ENCODE assay signal across 1 cellular context in the genomic region with DNA sequence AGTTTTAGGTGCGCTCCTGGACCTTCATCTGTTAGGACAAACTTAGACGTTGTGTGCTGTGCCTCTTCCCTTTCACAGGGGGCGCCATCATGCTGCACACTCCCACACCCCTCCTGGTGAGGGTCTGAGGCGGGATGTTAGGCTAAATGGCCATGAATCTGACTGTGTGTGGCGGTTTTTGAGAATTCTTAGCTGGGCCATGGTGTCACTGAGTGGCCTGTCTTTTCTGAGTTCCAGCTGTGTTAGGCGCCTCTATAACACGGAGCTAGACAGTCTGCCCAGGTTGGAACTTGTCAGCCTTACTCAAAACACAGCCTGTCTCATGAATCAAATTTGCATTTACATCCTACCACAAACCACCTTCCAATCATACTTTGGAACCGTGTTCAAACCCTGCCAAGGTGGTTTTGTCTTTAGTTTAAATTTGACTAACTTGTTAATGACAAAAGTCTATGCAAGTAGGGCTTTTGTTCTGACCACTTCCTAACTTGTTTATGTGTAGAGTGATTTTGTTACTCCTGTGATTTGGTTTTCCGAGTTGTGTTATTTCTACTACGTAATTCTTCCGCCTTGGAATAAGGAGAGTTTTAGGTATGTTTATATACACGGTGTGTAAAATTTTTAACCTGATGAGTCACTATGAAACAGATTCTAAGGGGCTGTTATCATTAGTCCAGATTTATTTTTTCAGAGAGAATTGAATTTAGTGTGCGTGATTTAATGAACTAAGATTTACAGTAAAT.
TF ChIP-seq lines count a peak whose summit lies in the region.

No MANE protein-coding gene starts in this region.

TF ChIP-seq in HepG2, 621 proteins besides CTCF, POLR2A, EP300 and RAD21 (continues in another document):
- no peak for TF ChIP-seq ZNF543 (CRISPR knock-in tag; IDR thresholded peaks at IDR 0.05)
- TF ChIP-seq ARNT (IDR thresholded peaks at IDR 0.05), result no peak
- no peak for TF ChIP-seq GABPA (IDR thresholded peaks at IDR 0.05; ENCODE audit: low read depth, low read length)
- no peak for TF ChIP-seq GABPA (CRISPR knock-in tag; IDR thresholded peaks at IDR 0.05; ENCODE audit: low read depth)
- 0 out of 2 replicates have a peak, but pooled peaks have one; percentile 42 for TF ChIP-seq KMT2A (CRISPR knock-in tag; IDR thresholded peaks at IDR 0.05)
- TF ChIP-seq, protein P1, sequence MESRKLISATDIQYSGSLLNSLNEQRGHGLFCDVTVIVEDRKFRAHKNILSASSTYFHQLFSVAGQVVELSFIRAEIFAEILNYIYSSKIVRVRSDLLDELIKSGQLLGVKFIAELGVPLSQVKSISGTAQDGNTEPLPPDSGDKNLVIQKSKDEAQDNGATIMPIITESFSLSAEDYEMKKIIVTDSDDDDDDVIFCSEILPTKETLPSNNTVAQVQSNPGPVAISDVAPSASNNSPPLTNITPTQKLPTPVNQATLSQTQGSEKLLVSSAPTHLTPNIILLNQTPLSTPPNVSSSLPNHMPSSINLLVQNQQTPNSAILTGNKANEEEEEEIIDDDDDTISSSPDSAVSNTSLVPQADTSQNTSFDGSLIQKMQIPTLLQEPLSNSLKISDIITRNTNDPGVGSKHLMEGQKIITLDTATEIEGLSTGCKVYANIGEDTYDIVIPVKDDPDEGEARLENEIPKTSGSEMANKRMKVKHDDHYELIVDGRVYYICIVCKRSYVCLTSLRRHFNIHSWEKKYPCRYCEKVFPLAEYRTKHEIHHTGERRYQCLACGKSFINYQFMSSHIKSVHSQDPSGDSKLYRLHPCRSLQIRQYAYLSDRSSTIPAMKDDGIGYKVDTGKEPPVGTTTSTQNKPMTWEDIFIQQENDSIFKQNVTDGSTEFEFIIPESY (CRISPR knock-in tag; IDR thresholded peaks at IDR 0.05), result peak; percentile 95
- peak; percentile 75 for TF ChIP-seq ZBTB38 (CRISPR knock-in tag; IDR thresholded peaks at IDR 0.05)
- TF ChIP-seq, protein P2, sequence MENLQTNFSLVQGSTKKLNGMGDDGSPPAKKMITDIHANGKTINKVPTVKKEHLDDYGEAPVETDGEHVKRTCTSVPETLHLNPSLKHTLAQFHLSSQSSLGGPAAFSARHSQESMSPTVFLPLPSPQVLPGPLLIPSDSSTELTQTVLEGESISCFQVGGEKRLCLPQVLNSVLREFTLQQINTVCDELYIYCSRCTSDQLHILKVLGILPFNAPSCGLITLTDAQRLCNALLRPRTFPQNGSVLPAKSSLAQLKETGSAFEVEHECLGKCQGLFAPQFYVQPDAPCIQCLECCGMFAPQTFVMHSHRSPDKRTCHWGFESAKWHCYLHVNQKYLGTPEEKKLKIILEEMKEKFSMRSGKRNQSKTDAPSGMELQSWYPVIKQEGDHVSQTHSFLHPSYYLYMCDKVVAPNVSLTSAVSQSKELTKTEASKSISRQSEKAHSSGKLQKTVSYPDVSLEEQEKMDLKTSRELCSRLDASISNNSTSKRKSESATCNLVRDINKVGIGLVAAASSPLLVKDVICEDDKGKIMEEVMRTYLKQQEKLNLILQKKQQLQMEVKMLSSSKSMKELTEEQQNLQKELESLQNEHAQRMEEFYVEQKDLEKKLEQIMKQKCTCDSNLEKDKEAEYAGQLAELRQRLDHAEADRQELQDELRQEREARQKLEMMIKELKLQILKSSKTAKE (CRISPR knock-in tag; IDR thresholded peaks at IDR 0.05; ENCODE audit: borderline replicate concordance), result no peak
- peak; percentile 27; the same call in 1 of the 2 replicates for TF ChIP-seq KDM2A (CRISPR knock-in tag; IDR thresholded peaks at IDR 0.05; ENCODE audit: borderline replicate concordance, low read depth)
- TF ChIP-seq NPAS2 (CRISPR knock-in tag; IDR thresholded peaks at IDR 0.05; ENCODE audit: borderline replicate concordance), result no peak
- TF ChIP-seq RXRA (CRISPR knock-in tag; IDR thresholded peaks at IDR 0.05), result no peak
- 0 out of 2 replicates have a peak, but pooled peaks have one; percentile 13 for TF ChIP-seq ZNF644 (CRISPR knock-in tag; IDR thresholded peaks at IDR 0.05; ENCODE audit: low read depth)
- no peak for TF ChIP-seq ZNF788 (CRISPR knock-in tag; IDR thresholded peaks at IDR 0.05; ENCODE audit: borderline replicate concordance)
- TF ChIP-seq ZMYM4 (CRISPR knock-in tag; IDR thresholded peaks at IDR 0.05), result peak; percentile 50; the same call in 1 of the 2 replicates
- TF ChIP-seq KAT8 (CRISPR knock-in tag; IDR thresholded peaks at IDR 0.05), result 0 out of 2 replicates have a peak, but pooled peaks have one; percentile 23
- no peak for TF ChIP-seq PCBP2 (optimal IDR thresholded peaks at IDR 0.05; ENCODE audit: low read depth, low read length, poor library complexity, severe bottlenecking)
- TF ChIP-seq, protein P3, sequence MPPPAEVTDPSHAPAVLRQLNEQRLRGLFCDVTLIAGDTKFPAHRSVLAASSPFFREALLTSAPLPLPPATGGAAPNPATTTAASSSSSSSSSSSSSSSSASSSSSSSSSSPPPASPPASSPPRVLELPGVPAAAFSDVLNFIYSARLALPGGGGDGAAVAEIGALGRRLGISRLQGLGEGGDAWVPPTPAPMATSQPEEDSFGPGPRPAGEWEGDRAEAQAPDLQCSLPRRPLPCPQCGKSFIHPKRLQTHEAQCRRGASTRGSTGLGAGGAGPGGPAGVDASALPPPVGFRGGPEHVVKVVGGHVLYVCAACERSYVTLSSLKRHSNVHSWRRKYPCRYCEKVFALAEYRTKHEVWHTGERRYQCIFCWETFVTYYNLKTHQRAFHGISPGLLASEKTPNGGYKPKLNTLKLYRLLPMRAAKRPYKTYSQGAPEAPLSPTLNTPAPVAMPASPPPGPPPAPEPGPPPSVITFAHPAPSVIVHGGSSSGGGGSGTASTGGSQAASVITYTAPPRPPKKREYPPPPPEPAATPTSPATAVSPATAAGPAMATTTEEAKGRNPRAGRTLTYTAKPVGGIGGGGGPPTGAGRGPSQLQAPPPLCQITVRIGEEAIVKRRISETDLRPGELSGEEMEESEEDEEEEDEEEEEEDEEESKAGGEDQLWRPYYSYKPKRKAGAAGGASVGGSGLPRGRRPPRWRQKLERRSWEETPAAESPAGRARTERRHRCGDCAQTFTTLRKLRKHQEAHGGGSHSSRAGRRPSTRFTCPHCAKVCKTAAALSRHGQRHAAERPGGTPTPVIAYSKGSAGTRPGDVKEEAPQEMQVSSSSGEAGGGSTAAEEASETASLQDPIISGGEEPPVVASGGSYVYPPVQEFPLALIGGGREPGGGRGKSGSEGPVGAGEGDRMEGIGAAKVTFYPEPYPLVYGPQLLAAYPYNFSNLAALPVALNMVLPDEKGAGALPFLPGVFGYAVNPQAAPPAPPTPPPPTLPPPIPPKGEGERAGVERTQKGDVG (CRISPR knock-in tag; IDR thresholded peaks at IDR 0.05; ENCODE audit: borderline replicate concordance), result peak; percentile 67; the same call in 1 of the 2 replicates
- no peak for TF ChIP-seq ZSCAN20 (CRISPR knock-in tag; IDR thresholded peaks at IDR 0.05; ENCODE audit: borderline replicate concordance)
- TF ChIP-seq ZNF326 (CRISPR knock-in tag; IDR thresholded peaks at IDR 0.05; ENCODE audit: borderline replicate concordance), result no peak
- 0 out of 2 replicates have a peak, but pooled peaks have one; percentile 16 for TF ChIP-seq ZNF331 (CRISPR knock-in tag; IDR thresholded peaks at IDR 0.05)
- TF ChIP-seq ERF (CRISPR knock-in tag; IDR thresholded peaks at IDR 0.05), result 0 out of 2 replicates have a peak, but pooled peaks have one; percentile 20
- TF ChIP-seq ZNF737 (CRISPR knock-in tag; IDR thresholded peaks at IDR 0.05; ENCODE audit: borderline replicate concordance), result no peak
- peak; percentile 66 for TF ChIP-seq XRCC5 (optimal IDR thresholded peaks at IDR 0.05; ENCODE audit: low read length)
- no peak for TF ChIP-seq MTF1 (CRISPR knock-in tag; IDR thresholded peaks at IDR 0.05)
- TF ChIP-seq ZNF557 (CRISPR knock-in tag; IDR thresholded peaks at IDR 0.05), result no peak
- TF ChIP-seq, protein P4, sequence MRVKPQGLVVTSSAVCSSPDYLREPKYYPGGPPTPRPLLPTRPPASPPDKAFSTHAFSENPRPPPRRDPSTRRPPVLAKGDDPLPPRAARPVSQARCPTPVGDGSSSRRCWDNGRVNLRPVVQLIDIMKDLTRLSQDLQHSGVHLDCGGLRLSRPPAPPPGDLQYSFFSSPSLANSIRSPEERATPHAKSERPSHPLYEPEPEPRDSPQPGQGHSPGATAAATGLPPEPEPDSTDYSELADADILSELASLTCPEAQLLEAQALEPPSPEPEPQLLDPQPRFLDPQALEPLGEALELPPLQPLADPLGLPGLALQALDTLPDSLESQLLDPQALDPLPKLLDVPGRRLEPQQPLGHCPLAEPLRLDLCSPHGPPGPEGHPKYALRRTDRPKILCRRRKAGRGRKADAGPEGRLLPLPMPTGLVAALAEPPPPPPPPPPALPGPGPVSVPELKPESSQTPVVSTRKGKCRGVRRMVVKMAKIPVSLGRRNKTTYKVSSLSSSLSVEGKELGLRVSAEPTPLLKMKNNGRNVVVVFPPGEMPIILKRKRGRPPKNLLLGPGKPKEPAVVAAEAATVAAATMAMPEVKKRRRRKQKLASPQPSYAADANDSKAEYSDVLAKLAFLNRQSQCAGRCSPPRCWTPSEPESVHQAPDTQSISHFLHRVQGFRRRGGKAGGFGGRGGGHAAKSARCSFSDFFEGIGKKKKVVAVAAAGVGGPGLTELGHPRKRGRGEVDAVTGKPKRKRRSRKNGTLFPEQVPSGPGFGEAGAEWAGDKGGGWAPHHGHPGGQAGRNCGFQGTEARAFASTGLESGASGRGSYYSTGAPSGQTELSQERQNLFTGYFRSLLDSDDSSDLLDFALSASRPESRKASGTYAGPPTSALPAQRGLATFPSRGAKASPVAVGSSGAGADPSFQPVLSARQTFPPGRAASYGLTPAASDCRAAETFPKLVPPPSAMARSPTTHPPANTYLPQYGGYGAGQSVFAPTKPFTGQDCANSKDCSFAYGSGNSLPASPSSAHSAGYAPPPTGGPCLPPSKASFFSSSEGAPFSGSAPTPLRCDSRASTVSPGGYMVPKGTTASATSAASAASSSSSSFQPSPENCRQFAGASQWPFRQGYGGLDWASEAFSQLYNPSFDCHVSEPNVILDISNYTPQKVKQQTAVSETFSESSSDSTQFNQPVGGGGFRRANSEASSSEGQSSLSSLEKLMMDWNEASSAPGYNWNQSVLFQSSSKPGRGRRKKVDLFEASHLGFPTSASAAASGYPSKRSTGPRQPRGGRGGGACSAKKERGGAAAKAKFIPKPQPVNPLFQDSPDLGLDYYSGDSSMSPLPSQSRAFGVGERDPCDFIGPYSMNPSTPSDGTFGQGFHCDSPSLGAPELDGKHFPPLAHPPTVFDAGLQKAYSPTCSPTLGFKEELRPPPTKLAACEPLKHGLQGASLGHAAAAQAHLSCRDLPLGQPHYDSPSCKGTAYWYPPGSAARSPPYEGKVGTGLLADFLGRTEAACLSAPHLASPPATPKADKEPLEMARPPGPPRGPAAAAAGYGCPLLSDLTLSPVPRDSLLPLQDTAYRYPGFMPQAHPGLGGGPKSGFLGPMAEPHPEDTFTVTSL (CRISPR knock-in tag; IDR thresholded peaks at IDR 0.05; ENCODE audit: borderline replicate concordance), result no peak
- no peak for TF ChIP-seq TRIM24 (CRISPR knock-in tag; IDR thresholded peaks at IDR 0.05)
- no peak for TF ChIP-seq ZNF615 (CRISPR knock-in tag; IDR thresholded peaks at IDR 0.05; ENCODE audit: borderline replicate concordance)
- TF ChIP-seq, protein P5, sequence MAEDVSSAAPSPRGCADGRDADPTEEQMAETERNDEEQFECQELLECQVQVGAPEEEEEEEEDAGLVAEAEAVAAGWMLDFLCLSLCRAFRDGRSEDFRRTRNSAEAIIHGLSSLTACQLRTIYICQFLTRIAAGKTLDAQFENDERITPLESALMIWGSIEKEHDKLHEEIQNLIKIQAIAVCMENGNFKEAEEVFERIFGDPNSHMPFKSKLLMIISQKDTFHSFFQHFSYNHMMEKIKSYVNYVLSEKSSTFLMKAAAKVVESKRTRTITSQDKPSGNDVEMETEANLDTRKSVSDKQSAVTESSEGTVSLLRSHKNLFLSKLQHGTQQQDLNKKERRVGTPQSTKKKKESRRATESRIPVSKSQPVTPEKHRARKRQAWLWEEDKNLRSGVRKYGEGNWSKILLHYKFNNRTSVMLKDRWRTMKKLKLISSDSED (CRISPR knock-in tag; IDR thresholded peaks at IDR 0.05), result no peak
- TF ChIP-seq, protein P6, sequence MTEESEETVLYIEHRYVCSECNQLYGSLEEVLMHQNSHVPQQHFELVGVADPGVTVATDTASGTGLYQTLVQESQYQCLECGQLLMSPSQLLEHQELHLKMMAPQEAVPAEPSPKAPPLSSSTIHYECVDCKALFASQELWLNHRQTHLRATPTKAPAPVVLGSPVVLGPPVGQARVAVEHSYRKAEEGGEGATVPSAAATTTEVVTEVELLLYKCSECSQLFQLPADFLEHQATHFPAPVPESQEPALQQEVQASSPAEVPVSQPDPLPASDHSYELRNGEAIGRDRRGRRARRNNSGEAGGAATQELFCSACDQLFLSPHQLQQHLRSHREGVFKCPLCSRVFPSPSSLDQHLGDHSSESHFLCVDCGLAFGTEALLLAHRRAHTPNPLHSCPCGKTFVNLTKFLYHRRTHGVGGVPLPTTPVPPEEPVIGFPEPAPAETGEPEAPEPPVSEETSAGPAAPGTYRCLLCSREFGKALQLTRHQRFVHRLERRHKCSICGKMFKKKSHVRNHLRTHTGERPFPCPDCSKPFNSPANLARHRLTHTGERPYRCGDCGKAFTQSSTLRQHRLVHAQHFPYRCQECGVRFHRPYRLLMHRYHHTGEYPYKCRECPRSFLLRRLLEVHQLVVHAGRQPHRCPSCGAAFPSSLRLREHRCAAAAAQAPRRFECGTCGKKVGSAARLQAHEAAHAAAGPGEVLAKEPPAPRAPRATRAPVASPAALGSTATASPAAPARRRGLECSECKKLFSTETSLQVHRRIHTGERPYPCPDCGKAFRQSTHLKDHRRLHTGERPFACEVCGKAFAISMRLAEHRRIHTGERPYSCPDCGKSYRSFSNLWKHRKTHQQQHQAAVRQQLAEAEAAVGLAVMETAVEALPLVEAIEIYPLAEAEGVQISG (CRISPR knock-in tag; IDR thresholded peaks at IDR 0.05), result peak; percentile 33; the same call in 1 of the 2 replicates
- TF ChIP-seq, protein P7, sequence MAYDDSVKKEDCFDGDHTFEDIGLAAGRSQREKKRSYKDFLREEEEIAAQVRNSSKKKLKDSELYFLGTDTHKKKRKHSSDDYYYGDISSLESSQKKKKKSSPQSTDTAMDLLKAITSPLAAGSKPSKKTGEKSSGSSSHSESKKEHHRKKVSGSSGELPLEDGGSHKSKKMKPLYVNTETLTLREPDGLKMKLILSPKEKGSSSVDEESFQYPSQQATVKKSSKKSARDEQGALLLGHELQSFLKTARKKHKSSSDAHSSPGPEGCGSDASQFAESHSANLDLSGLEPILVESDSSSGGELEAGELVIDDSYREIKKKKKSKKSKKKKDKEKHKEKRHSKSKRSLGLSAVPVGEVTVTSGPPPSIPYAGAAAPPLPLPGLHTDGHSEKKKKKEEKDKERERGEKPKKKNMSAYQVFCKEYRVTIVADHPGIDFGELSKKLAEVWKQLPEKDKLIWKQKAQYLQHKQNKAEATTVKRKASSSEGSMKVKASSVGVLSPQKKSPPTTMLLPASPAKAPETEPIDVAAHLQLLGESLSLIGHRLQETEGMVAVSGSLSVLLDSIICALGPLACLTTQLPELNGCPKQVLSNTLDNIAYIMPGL (CRISPR knock-in tag; IDR thresholded peaks at IDR 0.05; ENCODE audit: borderline replicate concordance in 1 of 2, low read depth in 1 of 2), result 0 out of 4 replicates have a peak, but pooled peaks of 1 of the 2 experiments have one; percentile 43
- 0 out of 2 replicates have a peak, but pooled peaks have one; percentile 42 for TF ChIP-seq STAG1 (CRISPR knock-in tag; IDR thresholded peaks at IDR 0.05)
- TF ChIP-seq ARID2 (CRISPR knock-in tag; IDR thresholded peaks at IDR 0.05; ENCODE audit: borderline replicate concordance), result no peak
- no peak for TF ChIP-seq EHMT2 (IDR thresholded peaks at IDR 0.05; ENCODE audit: borderline replicate concordance, low read depth, low read length)
- TF ChIP-seq ZNF672 (CRISPR knock-in tag; IDR thresholded peaks at IDR 0.05), result no peak
- TF ChIP-seq ZNF207 (IDR thresholded peaks at IDR 0.05; ENCODE audit: borderline replicate concordance), result no peak
- TF ChIP-seq SMC3 (IDR thresholded peaks at IDR 0.05; ENCODE audit: low read length), result peak; percentile 35; the same call in 1 of the 2 replicates
